Comparison of ENCODE assay signal across 9 cellular contexts in genomic region chr15:55586808-55587207, GRCh38. TPM values are rescaled to one million over a fixed set of nuclear protein-coding genes. Genes with fewer than 3 reads are reported as not detected.
DNase-seq lines count a peak whose midpoint lies in the region; ATAC-seq and TF ChIP-seq lines count a peak whose summit lies in the region.
"Had no signal": no experiment of that assay in that cellular context is flagged by ENCODE, and none has a peak within 500 bp of the region (broad histone marks: within the 10 kb centered on the region; RNA-seq: fewer than 3 reads in every experiment).

No MANE protein-coding gene starts in this region.

- peak overlapping the region; percentile 86 for H3K4me2 ChIP-seq in mesenchymal stem cell (ENCODE audit: low read length, poor library complexity, severe bottlenecking)

- H4K8ac ChIP-seq in mesenchymal stem cell (ENCODE audit: low read length) = no peak overlapping the region

- H3K27me3 ChIP-seq in cardiac muscle cell (no peaks in the 10 kb centered on the region), mesenchymal stem cell (ENCODE audit: control insufficient read depth in 1 of 2, insufficient read depth in 1 of 2, low read length in 2 of 2) (no peaks in the 10 kb centered on the region), upper lobe of left lung (peaks cover 0 to 17% (median 5%) of the 10 kb centered on the region in 4 donors)

- ATAC-seq in upper lobe of left lung (ENCODE audit: low FRiP score in 2 of 2) = no peak

- no peak overlapping the region for H2BK120ac ChIP-seq in mesenchymal stem cell (ENCODE audit: low read depth, low read length)

- 76% methylated on average over 3 of the region's 3 CpGs for WGBS in mesenchymal stem cell
- WGBS in upper lobe of left lung, 2 donors = 65 to 69% methylated on average over 3 of the region's 3 CpGs

- no peak overlapping the region for H3K27ac ChIP-seq in cardiac muscle cell
- no peak overlapping the region for H3K27ac ChIP-seq in mesenchymal stem cell (ENCODE audit: low read length, poor library complexity, severe bottlenecking)
- H3K27ac ChIP-seq in upper lobe of left lung = no peak overlapping the region

- no peak overlapping the region for H3K4ac ChIP-seq in mesenchymal stem cell (ENCODE audit: low read depth in 1 of 2, low read length in 2 of 2)

- H3K4me3 ChIP-seq in cardiac muscle cell = peak overlapping the region; percentile 59
- peak overlapping the region in 1 of 2 experiments; percentile 83 for H3K4me3 ChIP-seq in mesenchymal stem cell (ENCODE audit: insufficient read depth in 1 of 2, low read depth in 1 of 2, low read length in 2 of 2)
- peak overlapping the region in 3 of 4 donors; percentile 64 to 69 (median 66) for H3K4me3 ChIP-seq in upper lobe of left lung

- no peak overlapping the region for H2BK12ac ChIP-seq in mesenchymal stem cell (ENCODE audit: low read length in 2 of 2)

- H2AFZ ChIP-seq in mesenchymal stem cell (ENCODE audit: low read depth, low read length) = no peak overlapping the region

- no peak overlapping the region for H3K14ac ChIP-seq in mesenchymal stem cell (ENCODE audit: low read length in 2 of 2)

- TF ChIP-seq POLR2A in upper lobe of left lung (IDR thresholded peaks at IDR 0.05) = no peak

- peaks cover 9% of the 10 kb centered on the region for H3K79me1 ChIP-seq in mesenchymal stem cell (replicated peaks; ENCODE audit: low read length, poor library complexity, severe bottlenecking)

- intact Hi-C loops in cardiac septum (cut with DNase I) = no loop called here

- H3K18ac ChIP-seq in mesenchymal stem cell (ENCODE audit: low read depth in 1 of 2, low read length in 2 of 2) = no peak overlapping the region

- H3K9ac ChIP-seq in mesenchymal stem cell (ENCODE audit: low read length) = peak overlapping the region; percentile 91

- H2BK5ac ChIP-seq in mesenchymal stem cell (ENCODE audit: low read depth, low read length, poor library complexity, severe bottlenecking) = no peak overlapping the region

- no peak for DNase-seq in cardiac muscle cell (ENCODE audit: low read depth in 1 of 2, low spot score in 1 of 2)
- no peak for DNase-seq in cardiac septum (ENCODE audit: low spot score)
- peak; percentile 12 for DNase-seq in astrocyte of the hippocampus (ENCODE audit: low read depth, low spot score)
- DNase-seq in mesenchymal stem cell = peak; percentile 28
- no peak for DNase-seq in upper lobe of left lung
- no peak for DNase-seq in T-helper 2 cell
- no peak for DNase-seq in inferior parietal cortex (ENCODE audit: extremely low spot score)
- no peak for DNase-seq in NCI-H774 (lab: John Stamatoyannopoulos, UW)
- DNase-seq: NCI-H1105 treated with DMSO at 0.1 percent for 48 hours had no signal

- no peak for TF ChIP-seq EP300 in upper lobe of left lung (IDR thresholded peaks at IDR 0.05)

- H3K23ac ChIP-seq in mesenchymal stem cell (ENCODE audit: low read length in 2 of 2) = no peak overlapping the region

- no peak overlapping the region for H2AK5ac ChIP-seq in mesenchymal stem cell (ENCODE audit: low read length, severe bottlenecking)

- H4K91ac ChIP-seq in mesenchymal stem cell (ENCODE audit: low read length) = no peak overlapping the region

- no peak overlapping the region for H2BK15ac ChIP-seq in mesenchymal stem cell (ENCODE audit: low read depth, poor library complexity, severe bottlenecking)

- TF ChIP-seq CTCF in cardiac muscle cell (IDR thresholded peaks at IDR 0.05; ENCODE audit: low read depth, low read length) (no peak), upper lobe of left lung (IDR thresholded peaks at IDR 0.05) (no peak)

- H3K9me3 ChIP-seq in cardiac muscle cell (ENCODE audit: low read depth) (no peaks in the 10 kb centered on the region), mesenchymal stem cell (ENCODE audit: control insufficient read depth, low read length) (no peaks in the 10 kb centered on the region), upper lobe of left lung (no peaks in the 10 kb centered on the region)

- H3K4me1 ChIP-seq in cardiac muscle cell (ENCODE audit: low read depth) (peaks cover 9% of the 10 kb centered on the region), mesenchymal stem cell (ENCODE audit: control insufficient read depth, insufficient read depth, low read depth, low read length) (peaks cover 2% of the 10 kb centered on the region), upper lobe of left lung (peaks cover 3 to 18% (median 5%) of the 10 kb centered on the region in 4 donors)

- H3K36me3 ChIP-seq in cardiac muscle cell = no peaks in the 10 kb centered on the region
- H3K36me3 ChIP-seq in mesenchymal stem cell (ENCODE audit: control insufficient read depth in 1 of 2, insufficient read depth in 2 of 2, low read depth in 1 of 2, low read length in 2 of 2) = no peaks in the 10 kb centered on the region
- H3K36me3 ChIP-seq in upper lobe of left lung = no peaks in the 10 kb centered on the region

RNA-seq across cellular contexts. Expression of gene PYGO1, which starts 1.3 kb away (rescaled TPM):
- total RNA-seq in cardiac muscle cell (7.3 and 10.7 TPM in 2 replicates), cardiac septum (3.1 TPM), upper lobe of left lung (10 to 100 TPM in 1 of 6 donors, 1 to 10 TPM in 5; 1.8 to 11.5 (median 7.5) TPM)
- 5.4 and 7.2 TPM in 2 replicates for polyA plus RNA-seq in cardiac muscle cell
- 7.4 TPM for polyA plus RNA-seq in mesenchymal stem cell (2013, experiment 1 of 2)
- polyA plus RNA-seq in mesenchymal stem cell (2013, experiment 2 of 2) = 7.1 TPM

Comparison
In these comparisons a context has a peak if more than half of its experiments do, and no peak if none do; other contexts are left out.
1. DNase-seq: peak in astrocyte of the hippocampus (single experiment) and mesenchymal stem cell (single experiment); none in cardiac muscle cell (0 of 2), cardiac septum (single experiment), upper lobe of left lung (0 of 2), T-helper 2 cell (0 of 5), inferior parietal cortex (single experiment) and NCI-H774 (single experiment).